Comparison of ENCODE assay signal across 17 cellular contexts in genomic region chr4:140740906-140741670, GRCh38. TPM values are rescaled to one million over a fixed set of nuclear protein-coding genes. Genes with fewer than 3 reads are reported as not detected.
DNase-seq lines count a peak whose midpoint lies in the region; ATAC-seq, FAIRE-seq and TF ChIP-seq lines count a peak whose summit lies in the region.
"Had no signal": no experiment of that assay in that cellular context is flagged by ENCODE, and none has a peak within 500 bp of the region (broad histone marks: within the 10 kb centered on the region; RNA-seq: fewer than 3 reads in every experiment).

No MANE protein-coding gene starts in this region.

- H3K4me2 ChIP-seq in mammary epithelial cell (ENCODE audit: insufficient read depth, low read depth, low read length): no peak overlapping the region
- H3K4me2 ChIP-seq in astrocyte (ENCODE audit: low read length): no peak overlapping the region
- H3K4me2 ChIP-seq: PC-9 had no signal

- H3K36me3 Mint-ChIP-seq in MCF 10A (ENCODE audit: insufficient read depth, unreplicated experiment): peaks cover 1% of the 10 kb centered on the region
- no peaks in the 10 kb centered on the region for H3K36me3 Mint-ChIP-seq in astrocyte (ENCODE audit: low read depth, unreplicated experiment)
- H3K36me3 Mint-ChIP-seq in mesothelial cell of epicardium: no peaks in the 10 kb centered on the region
- H3K36me3 Mint-ChIP-seq in type B pancreatic cell: no peaks in the 10 kb centered on the region
- peaks cover 0 to 2% (median 0%) of the 10 kb centered on the region in 3 donors for H3K36me3 Mint-ChIP-seq in naive thymus-derived CD8-positive, alpha-beta T cell

- H3K9me3 ChIP-seq in mammary epithelial cell (replicated peaks; ENCODE audit: insufficient read depth, low read length): no peaks in the 10 kb centered on the region
- H3K9me3 ChIP-seq in astrocyte (ENCODE audit: insufficient read depth, low read depth, low read length): no peaks in the 10 kb centered on the region

- H3K4me1 Mint-ChIP-seq in MCF 10A (ENCODE audit: insufficient read depth, unreplicated experiment) (peaks cover 42% of the 10 kb centered on the region), astrocyte (ENCODE audit: low read depth, unreplicated experiment) (peaks cover 62% of the 10 kb centered on the region), mesothelial cell of epicardium (peaks cover 79% of the 10 kb centered on the region), type B pancreatic cell (ENCODE audit: unreplicated experiment) (peaks cover 34% of the 10 kb centered on the region)
- H3K4me1 Mint-ChIP-seq in naive thymus-derived CD8-positive, alpha-beta T cell: peaks cover 0 to 39% (median 0%) of the 10 kb centered on the region in 4 donors

- H3K4me3 ChIP-seq in mammary epithelial cell (replicated peaks in 1 of 3; ENCODE audit: insufficient read depth in 1 of 3, low read depth in 2 of 3, low read length in 3 of 3) (no peak overlapping the region), astrocyte (ENCODE audit: insufficient read depth, low read depth, low read length) (no peak overlapping the region)
- H3K4me3 ChIP-seq: K562, PC-9 had no signal

- H3K4me1 ChIP-seq in mammary epithelial cell (ENCODE audit: insufficient read depth, low read length): peaks cover 49% of the 10 kb centered on the region
- H3K4me1 ChIP-seq in astrocyte (ENCODE audit: insufficient read depth, low read length): peaks cover 27% of the 10 kb centered on the region

- 96% methylated on average over 3 of the region's 3 CpGs for WGBS in mammary epithelial cell (ENCODE audit: low coverage, missing lambda C conversion rate)

- no TSS peak for BruUV-seq in MCF 10A (replicated peaks; lab: Mats Ljungman, UMichigan)
- BruUV-seq in mammary epithelial cell (replicated peaks; lab: Mats Ljungman, UMichigan): no TSS peak

- H3K9ac ChIP-seq in mammary epithelial cell (ENCODE audit: insufficient read depth, low read length) (no peak overlapping the region), astrocyte (ENCODE audit: low read length) (no peak overlapping the region)

- H3K36me3 ChIP-seq in mammary epithelial cell (ENCODE audit: insufficient read depth, low read length): no peaks in the 10 kb centered on the region
- H3K36me3 ChIP-seq in astrocyte (ENCODE audit: insufficient read depth, low read length): no peaks in the 10 kb centered on the region

- no peak overlapping the region for H2AFZ ChIP-seq in mammary epithelial cell (ENCODE audit: low read depth, low read length)
- H2AFZ ChIP-seq in astrocyte (ENCODE audit: low read depth, low read length): no peak overlapping the region
- H2AFZ ChIP-seq: PC-9 had no signal

- ATAC-seq in HG03025 (IDR thresholded peaks at IDR 0.05; ENCODE audit: low FRiP score, unreplicated experiment): no peak
- ATAC-seq in naive thymus-derived CD8-positive, alpha-beta T cell: no peak
- no peak for ATAC-seq in GM18867 (IDR thresholded peaks at IDR 0.05; ENCODE audit: unreplicated experiment)
- ATAC-seq: K562 had no signal

- no peak overlapping the region for H3K27ac ChIP-seq in mammary epithelial cell (ENCODE audit: insufficient read depth, low read depth, low read length)
- H3K27ac ChIP-seq in astrocyte (ENCODE audit: low read depth, low read length): no peak overlapping the region
- H3K27ac ChIP-seq: 22Rv1, PC-9 had no signal

- TF ChIP-seq CTCF in MCF 10A (IDR thresholded peaks at IDR 0.05; ENCODE audit: unreplicated experiment) (no peak), mammary epithelial cell (conservative IDR thresholded peaks at IDR 0.05 in 1 of 2, IDR thresholded peaks at IDR 0.05 in 1 of 2; ENCODE audit: extremely low read depth in 1 of 2, insufficient read depth in 1 of 2, low read depth in 1 of 2, low read length in 2 of 2) (no peak), astrocyte (IDR thresholded peaks at IDR 0.05; ENCODE audit: insufficient read depth, low read depth, low read length) (no peak), mesothelial cell of epicardium (IDR thresholded peaks at IDR 0.05; ENCODE audit: unreplicated experiment) (no peak), type B pancreatic cell (conservative IDR thresholded peaks at IDR 0.05) (no peak)

- CTCF ChIA-PET in MCF 10A (lab: Yijun Ruan, JAX): interaction anchor here (0.6 to 1.3 kb wide), 2 partner anchors 27 to 381 kb away, joined by 3 read pairs; no protein-coding TSS in a partner anchor
- CTCF ChIA-PET in mammary epithelial cell (lab: Charles Lee; ENCODE audit: low non-redundant PET): no interaction called here

- H4K20me1 ChIP-seq in mammary epithelial cell (ENCODE audit: insufficient read depth, low read length) (no peaks in the 10 kb centered on the region), astrocyte (ENCODE audit: insufficient read depth, low read length) (peaks cover 77% of the 10 kb centered on the region)

- intact Hi-C loops in MCF 10A (cut with micrococcal nuclease) (no loop called here), mammary epithelial cell (cut with micrococcal nuclease) (no loop called here)

- no peaks in the 10 kb centered on the region for H3K27me3 Mint-ChIP-seq in MCF 10A (ENCODE audit: insufficient read depth, unreplicated experiment)
- no peaks in the 10 kb centered on the region for H3K27me3 Mint-ChIP-seq in astrocyte (ENCODE audit: low read depth, unreplicated experiment)
- no peaks in the 10 kb centered on the region for H3K27me3 Mint-ChIP-seq in mesothelial cell of epicardium (ENCODE audit: low read depth)
- no peaks in the 10 kb centered on the region for H3K27me3 Mint-ChIP-seq in type B pancreatic cell
- H3K27me3 Mint-ChIP-seq in naive thymus-derived CD8-positive, alpha-beta T cell: peaks cover 10 to 27% (median 20%) of the 10 kb centered on the region in 5 donors

- peak overlapping the region; percentile 72 for H3K27ac Mint-ChIP-seq in MCF 10A (ENCODE audit: low read depth, unreplicated experiment)
- H3K27ac Mint-ChIP-seq in astrocyte (ENCODE audit: unreplicated experiment): peak overlapping the region; percentile 53
- H3K27ac Mint-ChIP-seq in mesothelial cell of epicardium: peak overlapping the region; percentile 95
- peak overlapping the region; percentile 44 for H3K27ac Mint-ChIP-seq in type B pancreatic cell
- no peak overlapping the region for H3K27ac Mint-ChIP-seq in naive thymus-derived CD8-positive, alpha-beta T cell

- no peaks in the 10 kb centered on the region for H3K27me3 ChIP-seq in mammary epithelial cell (ENCODE audit: insufficient read depth, low read length)
- no peaks in the 10 kb centered on the region for H3K27me3 ChIP-seq in astrocyte (ENCODE audit: insufficient read depth, low read length)

- FAIRE-seq in astrocyte (lab: Jason Lieb, UNC): no peak
- FAIRE-seq: K562 had no signal

- H3K4me3 Mint-ChIP-seq in MCF 10A (ENCODE audit: unreplicated experiment): no peak overlapping the region
- no peak overlapping the region for H3K4me3 Mint-ChIP-seq in astrocyte (ENCODE audit: unreplicated experiment)
- no peak overlapping the region for H3K4me3 Mint-ChIP-seq in mesothelial cell of epicardium
- H3K4me3 Mint-ChIP-seq in type B pancreatic cell: no peak overlapping the region
- H3K4me3 Mint-ChIP-seq in naive thymus-derived CD8-positive, alpha-beta T cell: no peak overlapping the region

- POLR2A ChIA-PET in MCF 10A (lab: Yijun Ruan, JAX): interaction anchor here (0.7 to 4.5 kb wide), 3 partner anchors 10 to 14 kb away, joined by 3 to 24 read pairs (median 7); no protein-coding TSS in a partner anchor
- POLR2A ChIA-PET in naive thymus-derived CD8-positive, alpha-beta T cell (lab: Charles Lee): no interaction called here

- in situ Hi-C loops in mammary epithelial cell (cut with MboI; ENCODE audit: low sequenced_read_pairs in 2 of 2): no loop called here

- no peaks in the 10 kb centered on the region for H3K9me3 Mint-ChIP-seq in MCF 10A (ENCODE audit: unreplicated experiment)
- no peaks in the 10 kb centered on the region for H3K9me3 Mint-ChIP-seq in astrocyte (ENCODE audit: unreplicated experiment)
- H3K9me3 Mint-ChIP-seq in mesothelial cell of epicardium: no peaks in the 10 kb centered on the region
- H3K9me3 Mint-ChIP-seq in type B pancreatic cell: no peaks in the 10 kb centered on the region
- no peaks in the 10 kb centered on the region for H3K9me3 Mint-ChIP-seq in naive thymus-derived CD8-positive, alpha-beta T cell

- DNase-seq in MCF 10A (ENCODE audit: unreplicated experiment): no peak
- no peak for DNase-seq in mammary epithelial cell
- DNase-seq in astrocyte (ENCODE audit: low read depth): no peak
- no peak for DNase-seq in mesothelial cell of epicardium (ENCODE audit: low spot score in 2 of 2, unreplicated experiment in 2 of 2)
- DNase-seq in type B pancreatic cell (ENCODE audit: extremely low spot score, unreplicated experiment): no peak
- DNase-seq in naive thymus-derived CD8-positive, alpha-beta T cell: no peak
- DNase-seq: C1 segment of cervical spinal cord, COR-L47, HCEC 1CT, NCI-H1092, NCI-H1694 treated with DMSO at 0.1 percent for 48 hours, NCI-H345, PC-9 had no signal

- dilution Hi-C loops in mammary epithelial cell (cut with HindIII; ENCODE audit: low sequenced_read_pairs): no loop called here

- H3K79me2 ChIP-seq in mammary epithelial cell (ENCODE audit: insufficient read depth, low read length) (peaks cover 86% of the 10 kb centered on the region), astrocyte (ENCODE audit: insufficient read depth, low read length) (peaks cover 68% of the 10 kb centered on the region)

RNA-seq across cellular contexts. Expression of gene TBC1D9, which starts 15.1 kb away (rescaled TPM):
- 17.4 and 23.2 TPM in 2 replicates for total RNA-seq in MCF 10A (2022)
- 10 to 100 TPM; 23.5 to 42.8 TPM for total RNA-seq in mammary epithelial cell
- 12.8 TPM for polyA plus RNA-seq in mammary epithelial cell
- polyA minus RNA-seq in mammary epithelial cell: 27.8 TPM
- total RNA-seq in astrocyte: 29.6 and 31.6 TPM in 2 replicates
- 49.6 to 54.2 TPM (median 52.4 TPM) in 3 replicates for total RNA-seq in mesothelial cell of epicardium
- total RNA-seq in type B pancreatic cell (ENCODE audit: low replicate concordance): 29.1 and 34.1 TPM in 2 replicates
- total RNA-seq in naive thymus-derived CD8-positive, alpha-beta T cell: 1 to 10 TPM; 3.8 to 4.1 TPM
- under 1 TPM in 1 of 3 donors, not detected in 2; 0.12 TPM for polyA plus RNA-seq in naive thymus-derived CD8-positive, alpha-beta T cell
- polyA plus RNA-seq: K562 had no signal

Comparison
In these comparisons a context has a peak if more than half of its experiments do, and no peak if none do; other contexts are left out.
1. H3K27ac Mint-ChIP-seq: peak in MCF 10A (single experiment), astrocyte (single experiment), mesothelial cell of epicardium (single experiment) and type B pancreatic cell (single experiment); none in naive thymus-derived CD8-positive, alpha-beta T cell (0 of 10).